ENCODE assay signal across 13 cellular contexts in the genomic region with DNA sequence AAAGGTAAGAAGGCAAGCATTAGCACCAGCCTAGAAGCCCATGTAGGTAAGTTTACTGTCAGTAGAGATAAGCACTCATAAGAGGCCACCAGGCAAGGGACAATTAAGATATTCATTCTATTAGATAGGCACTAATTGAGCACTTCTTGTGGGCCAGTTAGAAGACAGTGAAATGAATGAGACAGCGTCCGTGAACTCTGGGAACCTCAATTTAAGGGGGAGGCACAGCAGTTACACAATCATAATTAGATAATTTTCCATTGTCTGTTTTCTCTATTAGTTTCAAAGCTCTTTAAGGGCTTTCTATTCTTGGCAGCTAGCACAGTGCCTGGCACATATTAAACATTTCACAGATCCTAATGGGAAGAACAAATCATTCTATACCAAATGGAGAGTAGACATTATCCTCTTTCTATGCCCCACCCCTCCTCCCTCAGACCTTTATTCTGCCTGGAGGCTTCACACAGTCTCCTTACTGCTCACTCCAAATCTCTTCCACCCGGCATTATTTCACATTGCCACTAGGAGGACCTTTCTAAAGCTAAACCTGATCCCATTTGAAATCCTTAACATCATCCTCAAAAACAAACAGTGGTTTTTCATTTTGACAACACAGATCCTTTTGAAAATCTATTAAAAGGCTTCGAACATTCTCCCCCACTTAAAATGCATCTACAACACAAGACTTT.
DNase-seq lines count a peak whose midpoint lies in the region; ATAC-seq and TF ChIP-seq lines count a peak whose summit lies in the region.
"Had no signal": no experiment of that assay in that cellular context is flagged by ENCODE, and none has a peak within 500 bp of the region (broad histone marks: within the 10 kb centered on the region; RNA-seq: fewer than 3 reads in every experiment).

No MANE protein-coding gene starts in this region.

- H3K27me3 ChIP-seq in BJ (ENCODE audit: control insufficient read depth, insufficient read depth, low read length), result no peaks in the 10 kb centered on the region
- H3K27me3 ChIP-seq: BLaER1 had no signal

- H3K9me3 Mint-ChIP-seq in natural killer cell treated with Interleukin-12 subunit alpha and Interleukin-12 subunit beta and Interleukin-15 and Interleukin-18, amount 100 ng/mL, for 72 hours, result peaks cover 11% of the 10 kb centered on the region

- DNase-seq in BJ (ENCODE audit: low read depth), result no peak
- DNase-seq in HT-29 (ENCODE audit: low spot score), result peak; percentile 18
- peak; percentile 45 for DNase-seq in RKO (ENCODE audit: low spot score)
- DNase-seq in left ventricle myocardium superior, result no peak
- DNase-seq in activated effector memory CD4-positive, alpha-beta T cell treated with Interleukin-2 at 50 U/mL for 16 hours, result no peak
- no peak for DNase-seq in stimulated activated naive CD8-positive, alpha-beta T cell treated with anti-CD3 and anti-CD28 coated beads, Interleukin-15, Interleukin-2, amounts not matched to agents 100 U/mL and 50 U/mL, for 24 hours
- no peak for DNase-seq in natural killer cell treated with Interleukin-12 subunit alpha and Interleukin-12 subunit beta and Interleukin-15 and Interleukin-18, amount 100 ng/mL, for 72 hours (ENCODE audit: low spot score)
- DNase-seq: activated CD4-positive, alpha-beta T cell treated with anti-CD3 and anti-CD28 coated beads for 1 hour; activated naive CD8-positive, alpha-beta T cell treated with anti-CD3 and anti-CD28 coated beads, Interleukin-2, amount 10 ng/mL, durations not matched to agents 7 days and 5 days; stimulated activated CD4-positive, alpha-beta T cell treated with anti-CD3 and anti-CD28 coated beads, Interleukin-12 subunit alpha, Interleukin-12 subunit beta, amount 100 ng/mL, for 4 hours had no signal

- peak; percentile 32; the same call in 1 of the 2 replicates for TF ChIP-seq CTCF in BJ (IDR thresholded peaks at IDR 0.05; ENCODE audit: insufficient read depth, low read depth, low read length)

- H3K4me3 ChIP-seq in BJ (ENCODE audit: low read depth, low read length), result no peak overlapping the region
- H3K4me3 ChIP-seq: BLaER1 had no signal

- no peaks in the 10 kb centered on the region for H3K36me3 ChIP-seq in BJ (ENCODE audit: control insufficient read depth, insufficient read depth, low read length)
- H3K36me3 ChIP-seq: BLaER1 had no signal

- no peaks in the 10 kb centered on the region for H3K4me1 Mint-ChIP-seq in natural killer cell treated with Interleukin-12 subunit alpha and Interleukin-12 subunit beta and Interleukin-15 and Interleukin-18, amount 100 ng/mL, for 72 hours (ENCODE audit: low read depth in 2 of 2)
- H3K4me1 Mint-ChIP-seq: activated naive CD8-positive, alpha-beta T cell treated with anti-CD3 and anti-CD28 coated beads, Interleukin-2, amount 10 ng/mL, durations not matched to agents 7 days and 5 days had no signal

- CTCF ChIA-PET in BJ (lab: Yijun Ruan, JAX), result interaction anchor here (1.2 to 1.4 kb wide), 3 partner anchors 9 to 17 kb away, joined by 3 read pairs; no protein-coding TSS in a partner anchor

- POLR2A ChIA-PET in BJ (lab: Charles Lee), result no interaction called here

- ATAC-seq in left ventricle myocardium superior (peak; percentile 66), GM18870 (IDR thresholded peaks at IDR 0.05; ENCODE audit: unreplicated experiment) (no peak)
- ATAC-seq in stimulated activated naive CD8-positive, alpha-beta T cell treated with anti-CD3 and anti-CD28 coated beads, Interleukin-15, Interleukin-2, amounts not matched to agents 100 U/mL and 50 U/mL, for 24 hours, result no peak
- no peak for ATAC-seq in natural killer cell treated with Interleukin-12 subunit alpha and Interleukin-12 subunit beta and Interleukin-15 and Interleukin-18, amount 100 ng/mL, for 72 hours
- ATAC-seq: esophagus mucosa had no signal

- H3K27me3 Mint-ChIP-seq in natural killer cell treated with Interleukin-12 subunit alpha and Interleukin-12 subunit beta and Interleukin-15 and Interleukin-18, amount 100 ng/mL, for 72 hours, result no peaks in the 10 kb centered on the region
- H3K27me3 Mint-ChIP-seq: activated naive CD8-positive, alpha-beta T cell treated with anti-CD3 and anti-CD28 coated beads, Interleukin-2, amount 10 ng/mL, durations not matched to agents 7 days and 5 days had no signal

- intact Hi-C loops in left ventricle myocardium superior (cut with micrococcal nuclease), result no loop called here

- no peaks in the 10 kb centered on the region for H3K36me3 Mint-ChIP-seq in natural killer cell treated with Interleukin-12 subunit alpha and Interleukin-12 subunit beta and Interleukin-15 and Interleukin-18, amount 100 ng/mL, for 72 hours
- H3K36me3 Mint-ChIP-seq: activated naive CD8-positive, alpha-beta T cell treated with anti-CD3 and anti-CD28 coated beads, Interleukin-2, amount 10 ng/mL, durations not matched to agents 7 days and 5 days had no signal

- no peak overlapping the region for H3K27ac Mint-ChIP-seq in natural killer cell treated with Interleukin-12 subunit alpha and Interleukin-12 subunit beta and Interleukin-15 and Interleukin-18, amount 100 ng/mL, for 72 hours
- H3K27ac Mint-ChIP-seq: activated naive CD8-positive, alpha-beta T cell treated with anti-CD3 and anti-CD28 coated beads, Interleukin-2, amount 10 ng/mL, durations not matched to agents 7 days and 5 days had no signal

- no peak overlapping the region for H3K4me3 Mint-ChIP-seq in natural killer cell treated with Interleukin-12 subunit alpha and Interleukin-12 subunit beta and Interleukin-15 and Interleukin-18, amount 100 ng/mL, for 72 hours
- H3K4me3 Mint-ChIP-seq: activated naive CD8-positive, alpha-beta T cell treated with anti-CD3 and anti-CD28 coated beads, Interleukin-2, amount 10 ng/mL, durations not matched to agents 7 days and 5 days had no signal

Comparison
In these comparisons a context has a peak if more than half of its experiments do, and no peak if none do; other contexts are left out.
1. DNase-seq: peak in HT-29 (single experiment) and RKO (single experiment); none in BJ (single experiment), left ventricle myocardium superior (single experiment), activated effector memory CD4-positive, alpha-beta T cell treated with Interleukin-2 at 50 U/mL for 16 hours (single experiment), stimulated activated naive CD8-positive, alpha-beta T cell treated with anti-CD3 and anti-CD28 coated beads, Interleukin-15, Interleukin-2, amounts not matched to agents 100 U/mL and 50 U/mL, for 24 hours (single experiment) and natural killer cell treated with Interleukin-12 subunit alpha and Interleukin-12 subunit beta and Interleukin-15 and Interleukin-18, amount 100 ng/mL, for 72 hours (single experiment).